Comparison of ENCODE assay signal across 8 cellular contexts in the genomic region with DNA sequence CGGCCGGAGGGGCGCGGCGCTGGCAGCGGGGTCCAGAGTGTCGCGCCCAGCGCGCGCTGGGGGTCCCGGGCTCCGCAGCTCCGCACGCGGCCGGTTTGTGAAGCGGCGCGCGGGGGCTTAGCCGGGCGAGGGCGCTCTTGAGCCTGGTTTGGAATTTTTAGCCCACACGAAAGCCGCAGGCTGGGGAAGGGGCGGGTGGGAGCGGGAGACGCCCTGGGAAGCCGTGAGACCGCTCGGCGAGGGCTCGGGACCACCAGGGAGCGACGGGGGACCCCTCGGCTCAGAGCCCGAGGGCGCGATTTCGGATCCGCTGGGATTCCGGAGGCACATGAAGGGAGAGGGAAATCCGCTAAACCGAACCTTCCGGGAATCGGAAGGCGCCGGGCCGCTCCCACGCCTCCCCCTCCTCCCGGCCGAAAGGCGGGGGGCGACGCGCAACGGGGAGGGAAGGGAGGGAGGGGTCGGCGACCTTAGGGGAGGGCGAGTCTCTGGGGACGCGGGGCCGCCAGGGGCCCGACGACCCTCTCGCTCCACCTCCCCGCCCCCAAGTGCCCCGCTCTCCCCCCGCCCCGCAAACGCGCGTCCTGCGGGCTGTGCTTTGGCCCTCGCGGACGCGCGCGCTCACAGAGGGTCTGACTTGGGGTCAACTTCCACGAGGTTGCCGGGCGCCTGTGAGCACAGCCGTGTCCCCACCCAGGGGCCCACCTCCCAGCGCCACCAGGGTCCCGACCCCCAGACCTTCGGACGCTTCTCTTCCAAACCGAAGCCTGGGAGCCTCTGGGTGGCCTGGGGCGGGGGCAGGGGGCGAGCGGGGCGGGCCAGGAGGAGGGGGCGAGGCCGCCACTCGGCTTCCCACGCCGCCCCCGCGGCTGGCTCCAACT. TPM values are rescaled to one million over a fixed set of nuclear protein-coding genes. Genes with fewer than 3 reads are reported as not detected.
DNase-seq lines count a peak whose midpoint lies in the region; ATAC-seq and TF ChIP-seq lines count a peak whose summit lies in the region.

No MANE protein-coding gene starts in this region.

- H3K4me3 Mint-ChIP-seq in activated CD4-positive, alpha-beta memory T cell treated with anti-CD3 and anti-CD28 coated beads, Interleukin-2, amount 10 ng/mL, durations not matched to agents 7 days and 5 days: no peak overlapping the region

- CTCF ChIA-PET in activated CD4-positive, alpha-beta memory T cell treated with anti-CD3 and anti-CD28 coated beads, Interleukin-2, amount 10 ng/mL, durations not matched to agents 7 days and 5 days (lab: Charles Lee): interaction anchor here (0.6 to 0.7 kb wide), 2 partner anchors 327 to 583 kb away, joined by 3 read pairs; no protein-coding TSS in a partner anchor

- H3K9me3 Mint-ChIP-seq in activated CD4-positive, alpha-beta memory T cell treated with anti-CD3 and anti-CD28 coated beads, Interleukin-2, amount 10 ng/mL, durations not matched to agents 7 days and 5 days: no peaks in the 10 kb centered on the region

- DNase-seq in NCI-H1930 (lab: John Stamatoyannopoulos, UW) (peak; percentile 22 to 57), epithelial cell of esophagus (ENCODE audit: low read depth) (peak; percentile 46), midbrain (lab: John Stamatoyannopoulos, UW) (peak; percentile 6), pons (ENCODE audit: low spot score) (no peak)
- DNase-seq in activated CD4-positive, alpha-beta memory T cell treated with anti-CD3 and anti-CD28 coated beads, Interleukin-2, amount 10 ng/mL, durations not matched to agents 7 days and 5 days: peak; percentile 50
- DNase-seq in stimulated activated CD8-positive, alpha-beta memory T cell treated with anti-CD3 and anti-CD28 coated beads, Interleukin-7, amount 100 ng/mL, for 24 hours (ENCODE audit: low read depth): peak; percentile 31

- H3K4me1 Mint-ChIP-seq in activated CD4-positive, alpha-beta memory T cell treated with anti-CD3 and anti-CD28 coated beads, Interleukin-2, amount 10 ng/mL, durations not matched to agents 7 days and 5 days: peaks cover 15% of the 10 kb centered on the region

- no peaks in the 10 kb centered on the region for H3K36me3 Mint-ChIP-seq in activated CD4-positive, alpha-beta memory T cell treated with anti-CD3 and anti-CD28 coated beads, Interleukin-2, amount 10 ng/mL, durations not matched to agents 7 days and 5 days (ENCODE audit: low read depth)

- peaks cover 44% of the 10 kb centered on the region for H3K27me3 Mint-ChIP-seq in activated CD4-positive, alpha-beta memory T cell treated with anti-CD3 and anti-CD28 coated beads, Interleukin-2, amount 10 ng/mL, durations not matched to agents 7 days and 5 days

- no peak for ATAC-seq in GM21786 (IDR thresholded peaks at IDR 0.05; ENCODE audit: unreplicated experiment)

- TF ChIP-seq CTCF in epithelial cell of esophagus (IDR thresholded peaks at IDR 0.05; ENCODE audit: insufficient read depth, low read depth, low read length, missing control alignments): peak; percentile 55

- H3K27ac Mint-ChIP-seq in activated CD4-positive, alpha-beta memory T cell treated with anti-CD3 and anti-CD28 coated beads, Interleukin-2, amount 10 ng/mL, durations not matched to agents 7 days and 5 days: no peak overlapping the region

- peak overlapping the region; percentile 5; the same call in 1 of the 2 replicates for H3K4me3 ChIP-seq in GM08714 (ENCODE audit: low read length)
- no peak overlapping the region for H3K4me3 ChIP-seq in epithelial cell of esophagus (ENCODE audit: low read length)

- POLR2A ChIA-PET in activated CD4-positive, alpha-beta memory T cell treated with anti-CD3 and anti-CD28 coated beads, Interleukin-2, amount 10 ng/mL, durations not matched to agents 7 days and 5 days (lab: Charles Lee): no interaction called here

RNA-seq across cellular contexts. Expression of a gene that starts 5.1 kb away (rescaled TPM):
- under 1 TPM in 1 of 2 experiments, not detected in 1; 0.08 TPM for total RNA-seq in activated CD4-positive, alpha-beta memory T cell treated with anti-CD3 and anti-CD28 coated beads, Interleukin-2, amount 10 ng/mL, durations not matched to agents 7 days and 5 days
